Comparison of ENCODE assay signal across 17 cellular contexts in the genomic region with DNA sequence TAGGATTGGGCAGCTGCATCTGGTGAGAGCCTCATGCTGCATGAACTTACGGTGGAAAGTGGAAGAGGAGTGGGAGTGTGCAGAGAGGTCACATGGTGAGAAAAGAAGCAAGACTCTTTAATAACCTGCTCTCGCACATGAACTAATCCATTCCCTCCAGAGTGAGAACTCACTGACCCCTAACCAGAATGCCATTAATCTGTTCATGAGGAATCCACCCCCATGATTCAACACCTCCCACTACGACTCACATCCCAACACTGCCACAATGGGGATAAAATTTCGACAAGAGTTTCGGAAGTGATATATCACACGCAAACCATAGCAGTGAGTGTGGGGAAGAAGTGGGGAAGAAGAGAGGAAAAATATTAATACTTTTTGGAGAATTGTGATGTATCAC.
DNase-seq lines count a peak whose midpoint lies in the region.
"Had no signal": no experiment of that assay in that cellular context is flagged by ENCODE, and none has a peak within 500 bp of the region (broad histone marks: within the 10 kb centered on the region; RNA-seq: fewer than 3 reads in every experiment).

No MANE protein-coding gene starts in this region.

- DNase-seq in EL (peak; percentile 34), LHCN-M2 (ENCODE audit: low read depth) (peak; percentile 79), amniotic epithelial cell (ENCODE audit: low read depth) (peak; percentile 38), kidney glomerular epithelial cell (lab: John Stamatoyannopoulos, UW) (peak; percentile 38), NCI-H1105 (lab: John Stamatoyannopoulos, UW) (no peak), NCI-H2029 (lab: John Stamatoyannopoulos, UW) (no peak), 8988T (no peak)
- DNase-seq in activated T-cell treated with anti-CD3 and anti-CD28 coated beads, Interleukin-2, amount 50 U/mL, for 1 hour, result no peak
- DNase-seq: activated naive CD4-positive, alpha-beta T cell treated with anti-CD3 and anti-CD28 coated beads, Interleukin-2, amount 50 U/mL, for 16 hours; activated T-cell treated with anti-CD3 and anti-CD28 coated beads, Interleukin-2, amount 50 U/mL, for 24 hours; cerebellar nuclear complex; islet precursor cell; mammary epithelial cell; NCI-H748 treated with DMSO at 0.1 percent for 48 hours; SIG-M5; stimulated activated CD4-positive, alpha-beta T cell treated with anti-CD3 and anti-CD28 coated beads, Interleukin-4, amount 100 ng/mL, for 1 hour; tibial artery had no signal

Comparison
In these comparisons a context has a peak if more than half of its experiments do, and no peak if none do; other contexts are left out.
1. DNase-seq: peak in EL (single experiment), LHCN-M2 (single experiment), amniotic epithelial cell (single experiment) and kidney glomerular epithelial cell (single experiment); none in NCI-H1105 (single experiment), NCI-H2029 (single experiment), activated T-cell treated with anti-CD3 and anti-CD28 coated beads, Interleukin-2, amount 50 U/mL, for 1 hour (single experiment) and 8988T (single experiment).